ENCODE assay signal across 9 cellular contexts in the genomic region with DNA sequence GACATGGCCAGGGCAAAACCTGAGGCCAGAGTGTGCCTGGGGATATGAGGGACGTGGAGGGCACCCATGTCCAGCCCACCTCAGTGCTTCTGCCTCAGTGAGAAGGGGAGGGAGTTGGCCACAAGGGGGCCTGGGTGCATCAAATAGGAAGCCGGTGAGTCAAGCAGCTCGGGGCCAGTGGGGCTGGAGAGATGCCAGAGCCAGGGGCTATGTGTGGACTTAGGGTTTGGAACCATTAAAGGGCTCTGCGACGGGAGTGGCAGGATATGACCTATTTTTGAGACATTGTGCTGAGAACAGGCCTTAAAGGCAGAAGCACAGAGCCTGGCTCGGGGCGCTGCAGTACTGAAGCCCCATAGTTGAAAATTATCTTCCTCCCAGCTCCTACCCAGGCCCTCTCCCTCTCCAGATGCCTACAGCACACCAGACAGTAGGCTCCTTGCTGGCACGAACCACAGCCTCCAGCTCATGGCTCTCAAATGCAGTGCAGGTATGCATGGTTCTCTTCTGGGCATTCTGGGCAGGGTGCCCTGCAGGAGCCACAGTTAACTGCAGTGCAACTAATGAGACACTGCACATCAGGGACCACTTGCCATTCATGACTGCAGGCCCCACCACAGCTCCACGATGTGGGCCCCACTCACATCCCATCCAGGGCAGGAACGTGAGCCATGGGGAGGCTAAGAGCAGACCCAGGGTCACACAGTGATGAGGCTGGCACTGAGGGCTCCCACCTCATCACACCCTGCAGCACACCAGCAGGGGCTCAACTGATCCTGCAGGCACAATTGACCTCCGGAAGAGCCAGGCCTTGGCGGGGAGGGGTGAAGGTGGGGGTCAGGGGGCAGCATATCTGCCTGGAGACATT. TPM values are rescaled to one million over a fixed set of nuclear protein-coding genes. Genes with fewer than 3 reads are reported as not detected.
DNase-seq lines count a peak whose midpoint lies in the region; ATAC-seq, FAIRE-seq and TF ChIP-seq lines count a peak whose summit lies in the region.
"Had no signal": no experiment of that assay in that cellular context is flagged by ENCODE, and none has a peak within 500 bp of the region (broad histone marks: within the 10 kb centered on the region; RNA-seq: fewer than 3 reads in every experiment).

No MANE protein-coding gene starts in this region.

- intact Hi-C loops in activated CD4-positive, alpha-beta T cell treated with anti-CD3 and anti-CD28 coated beads for 36 hours (cut with DNase I, micrococcal nuclease) = no loop called here
- intact Hi-C loops in endothelial cell of umbilical vein (cut with micrococcal nuclease) (loop anchor here (1.0 to 5.0 kb wide), 6 partner anchors 50 to 420 kb away; a partner anchor contains a TSS), mucosa of descending colon (cut with DNase I, micrococcal nuclease) (no loop called here)

- dilution Hi-C loops in endothelial cell of umbilical vein (cut with MboI; ENCODE audit: extremely low pct_ligation_motif_present, low sequenced_read_pairs) = no loop called here

- H3K4me1 Mint-ChIP-seq in activated CD4-positive, alpha-beta T cell treated with anti-CD3 and anti-CD28 coated beads for 36 hours = peaks cover 8% of the 10 kb centered on the region

- peak; percentile 95 for FAIRE-seq in endothelial cell of umbilical vein (lab: Jason Lieb, UNC)
- FAIRE-seq: GM18507 had no signal

- no peaks in the 10 kb centered on the region for H3K79me2 ChIP-seq in endothelial cell of umbilical vein (ENCODE audit: control insufficient read depth, insufficient read depth, low read length)

- POLR2A ChIA-PET in activated CD4-positive, alpha-beta T cell treated with anti-CD3 and anti-CD28 coated beads for 36 hours (lab: Charles Lee) = no interaction called here
- POLR2A ChIA-PET in endothelial cell of umbilical vein (lab: Charles Lee) = no interaction called here

- H4K20me1 ChIP-seq in endothelial cell of umbilical vein (replicated peaks; ENCODE audit: control insufficient read depth, extremely low read depth, insufficient read depth, low read length) = no peaks in the 10 kb centered on the region

- H3K9me3 ChIP-seq in endothelial cell of umbilical vein (replicated peaks; ENCODE audit: control insufficient read depth, insufficient read depth, low read length) (no peaks in the 10 kb centered on the region), mucosa of descending colon (no peaks in the 10 kb centered on the region), tibial nerve (no peaks in the 10 kb centered on the region)

- H3K27me3 Mint-ChIP-seq in activated CD4-positive, alpha-beta T cell treated with anti-CD3 and anti-CD28 coated beads for 36 hours = no peaks in the 10 kb centered on the region

- H3K4me3 Mint-ChIP-seq in activated CD4-positive, alpha-beta T cell treated with anti-CD3 and anti-CD28 coated beads for 36 hours = no peak overlapping the region

- H3K4me3 ChIP-seq in endothelial cell of umbilical vein (replicated peaks in 1 of 3; ENCODE audit: insufficient read depth in 1 of 3, low read depth in 1 of 3, low read length in 3 of 3) = no peak overlapping the region
- no peak overlapping the region for H3K4me3 ChIP-seq in mucosa of descending colon
- H3K4me3 ChIP-seq in tibial nerve = no peak overlapping the region

- peak; percentile 67 for DNase-seq in activated CD4-positive, alpha-beta T cell treated with anti-CD3 and anti-CD28 coated beads for 36 hours
- DNase-seq in activated CD4-positive, alpha-beta T cell treated with anti-CD3 and anti-CD28 coated beads for 1 hour = no peak
- DNase-seq in NCI-H1105 (lab: John Stamatoyannopoulos, UW) (peak; percentile 43), endothelial cell of umbilical vein (ENCODE audit: low read depth, low spot score) (peak; percentile 87), mucosa of descending colon (peak; percentile 72 to 80 (median 78)), tibial nerve (ENCODE audit: low spot score in 2 of 2) (peak; percentile 58 to 81)
- peak; percentile 57 for DNase-seq in activated CD4-positive, alpha-beta T cell treated with anti-CD3 and anti-CD28 coated beads for 48 hours

- peak; percentile 54 for TF ChIP-seq POLR2A in endothelial cell of umbilical vein (IDR thresholded peaks at IDR 0.05; ENCODE audit: low read depth, low read length)
- TF ChIP-seq POLR2A in tibial nerve (IDR thresholded peaks at IDR 0.05) = no peak

- peak overlapping the region; percentile 43 for H3K4me2 ChIP-seq in endothelial cell of umbilical vein (ENCODE audit: insufficient read depth, low read length)

- 33 to 38% methylated on average over 11 of the region's 12 CpGs for WGBS in tibial nerve, 2 donors

- H3K36me3 ChIP-seq in endothelial cell of umbilical vein (ENCODE audit: control insufficient read depth in 2 of 2, extremely low read depth in 1 of 2, insufficient read depth in 2 of 2, low read length in 2 of 2) = peaks cover 0 to 8% of the 10 kb centered on the region in 2 experiments
- no peaks in the 10 kb centered on the region for H3K36me3 ChIP-seq in mucosa of descending colon (ENCODE audit: low read depth)
- peaks cover 0 to 51% (median 5%) of the 10 kb centered on the region in 3 donors for H3K36me3 ChIP-seq in tibial nerve

- no peak for ATAC-seq in activated CD4-positive, alpha-beta T cell treated with anti-CD3 and anti-CD28 coated beads for 36 hours
- ATAC-seq in mucosa of descending colon (peak; percentile 23), HG02973 (IDR thresholded peaks at IDR 0.05; ENCODE audit: unreplicated experiment) (no peak)

- no peaks in the 10 kb centered on the region for H3K9me3 Mint-ChIP-seq in activated CD4-positive, alpha-beta T cell treated with anti-CD3 and anti-CD28 coated beads for 36 hours (ENCODE audit: low read depth)

- H2AFZ ChIP-seq in endothelial cell of umbilical vein (ENCODE audit: low read depth, low read length) = no peak overlapping the region

- H3K27me3 ChIP-seq in endothelial cell of umbilical vein (ENCODE audit: control insufficient read depth in 2 of 2, insufficient read depth in 2 of 2, low read length in 2 of 2) (no peaks in the 10 kb centered on the region), tibial nerve (no peaks in the 10 kb centered on the region)

- H3K9ac ChIP-seq in endothelial cell of umbilical vein (replicated peaks; ENCODE audit: extremely low read depth, insufficient read depth, low read length) = no peak overlapping the region

- H3K36me3 Mint-ChIP-seq in activated CD4-positive, alpha-beta T cell treated with anti-CD3 and anti-CD28 coated beads for 36 hours (ENCODE audit: low read depth) = peaks cover 31% of the 10 kb centered on the region

- BruUV-seq in endothelial cell of umbilical vein (replicated peaks; lab: Mats Ljungman, UMichigan) = no TSS peak

- H3K27ac Mint-ChIP-seq in activated CD4-positive, alpha-beta T cell treated with anti-CD3 and anti-CD28 coated beads for 36 hours = no peak overlapping the region

- H3K27ac ChIP-seq in endothelial cell of umbilical vein (ENCODE audit: insufficient read depth, low read depth, low read length) (peak overlapping the region; percentile 95), tibial nerve (peak overlapping the region in 3 of 4 donors; percentile 47 to 83 (median 75))

- peaks cover 27% of the 10 kb centered on the region for H3K4me1 ChIP-seq in endothelial cell of umbilical vein (ENCODE audit: control insufficient read depth, extremely low read depth, insufficient read depth, low read length)
- H3K4me1 ChIP-seq in mucosa of descending colon (ENCODE audit: low read depth) = peaks cover 33% of the 10 kb centered on the region
- peaks cover 0 to 28% (median 9%) of the 10 kb centered on the region in 4 donors for H3K4me1 ChIP-seq in tibial nerve

- H3K9me1 ChIP-seq in endothelial cell of umbilical vein (replicated peaks; ENCODE audit: control insufficient read depth, extremely low read depth, insufficient read depth, low read length) = no peaks in the 10 kb centered on the region

- CTCF ChIA-PET in activated CD4-positive, alpha-beta T cell treated with anti-CD3 and anti-CD28 coated beads for 36 hours (lab: Charles Lee) = interaction anchor here (1.5 kb wide), 1 partner anchor 8 kb away, joined by 8 read pairs; no protein-coding TSS in a partner anchor
- CTCF ChIA-PET in endothelial cell of umbilical vein (lab: Charles Lee) = interaction anchor here (0.6 to 2.6 kb wide), 27 partner anchors 7 to 493 kb away, joined by 3 to 60 read pairs (median 4); a partner anchor contains a TSS

- TF ChIP-seq CTCF in endothelial cell of umbilical vein (IDR thresholded peaks at IDR 0.05; ENCODE audit: extremely low read depth in 1 of 2, insufficient read depth in 1 of 2, low read depth in 1 of 2, low read length in 2 of 2) (peak; percentile 84 to 91), mucosa of descending colon (IDR thresholded peaks at IDR 0.05) (no peak), tibial nerve (IDR thresholded peaks at IDR 0.05) (peak; percentile 38 to 66 (median 51))

- peak in 1 of 2 donors; percentile 28 for TF ChIP-seq EP300 in tibial nerve (IDR thresholded peaks at IDR 0.05)

RNA-seq across cellular contexts. Expression of a gene that starts 7.2 kb away (rescaled TPM):
- not detected for total RNA-seq in activated CD4-positive, alpha-beta T cell treated with anti-CD3 and anti-CD28 coated beads for 36 hours
- not detected in 2 replicates for total RNA-seq in endothelial cell of umbilical vein
- 0.11 and 0.19 TPM in 2 replicates for polyA plus RNA-seq in endothelial cell of umbilical vein
- 0.14 TPM in 1 of 2 replicates, not detected in the other for polyA plus RNA-seq in endothelial cell of umbilical vein (2011; cell fraction: cytosol; rRNA removed)
- polyA plus RNA-seq in endothelial cell of umbilical vein (2011; cell fraction: nucleus; rRNA removed) = 0.36 TPM in 1 of 2 replicates, not detected in the other
- not detected in 2 replicates for polyA plus RNA-seq in endothelial cell of umbilical vein (2012)
- polyA minus RNA-seq in endothelial cell of umbilical vein = not detected in 2 replicates
- not detected for polyA minus RNA-seq in endothelial cell of umbilical vein (2011; cell fraction: cytosol; rRNA and poly(A)+ RNA removed)
- 0.58 TPM in 1 of 2 replicates, not detected in the other for polyA minus RNA-seq in endothelial cell of umbilical vein (2011; cell fraction: nucleus; rRNA and poly(A)+ RNA removed)
- total RNA-seq in mucosa of descending colon = 1 to 10 TPM in 1 of 3 donors, under 1 TPM in 2; 0.84 to 1.4 (median 0.96) TPM
- total RNA-seq in tibial nerve = under 1 TPM in 1 of 4 donors, not detected in 3; 0.98 TPM

RNA-seq across cellular contexts. Expression of a gene that starts 9.7 kb away (rescaled TPM):
- 10 to 100 TPM; 27.0 to 29.9 TPM for total RNA-seq in activated CD4-positive, alpha-beta T cell treated with anti-CD3 and anti-CD28 coated beads for 36 hours
- total RNA-seq in endothelial cell of umbilical vein (14.6 and 20.0 TPM in 2 replicates), mucosa of descending colon (10 to 100 TPM; 27.0 to 33.7 (median 28.1) TPM), tibial nerve (100 to 1,000 TPM in 1 of 4 donors, 10 to 100 TPM in 3; 31.0 to 104 (median 89.5) TPM)
- polyA plus RNA-seq in endothelial cell of umbilical vein = 10.5 and 12.4 TPM in 2 replicates
- 6.0 and 8.2 TPM in 2 replicates for polyA plus RNA-seq in endothelial cell of umbilical vein (2011; cell fraction: cytosol; rRNA removed)
- 36.2 and 40.5 TPM in 2 replicates for polyA plus RNA-seq in endothelial cell of umbilical vein (2011; cell fraction: nucleus; rRNA removed)
- 12.3 and 14.3 TPM in 2 replicates for polyA plus RNA-seq in endothelial cell of umbilical vein (2012)
- polyA minus RNA-seq in endothelial cell of umbilical vein = 9.3 and 16.5 TPM in 2 replicates
- polyA minus RNA-seq in endothelial cell of umbilical vein (2011; cell fraction: cytosol; rRNA and poly(A)+ RNA removed) = 7.8 TPM
- 11.4 and 18.4 TPM in 2 replicates for polyA minus RNA-seq in endothelial cell of umbilical vein (2011; cell fraction: nucleus; rRNA and poly(A)+ RNA removed)

RNA-seq across cellular contexts. Expression of a gene that starts 28.1 kb away (rescaled TPM):
- total RNA-seq in activated CD4-positive, alpha-beta T cell treated with anti-CD3 and anti-CD28 coated beads for 36 hours = 100 to 1,000 TPM; 106 to 117 TPM
- total RNA-seq in endothelial cell of umbilical vein = 92.1 and 94.0 TPM in 2 replicates
- polyA plus RNA-seq in endothelial cell of umbilical vein = 123 and 127 TPM in 2 replicates
- polyA plus RNA-seq in endothelial cell of umbilical vein (2011; cell fraction: cytosol; rRNA removed) = 105 and 113 TPM in 2 replicates
- polyA plus RNA-seq in endothelial cell of umbilical vein (2011; cell fraction: nucleus; rRNA removed) = 82.6 and 86.3 TPM in 2 replicates
- polyA plus RNA-seq in endothelial cell of umbilical vein (2012) = 74.8 and 76.6 TPM in 2 replicates
- 90.7 and 99.1 TPM in 2 replicates for polyA minus RNA-seq in endothelial cell of umbilical vein
- 28.6 TPM for polyA minus RNA-seq in endothelial cell of umbilical vein (2011; cell fraction: cytosol; rRNA and poly(A)+ RNA removed)
- 31.1 and 43.7 TPM in 2 replicates for polyA minus RNA-seq in endothelial cell of umbilical vein (2011; cell fraction: nucleus; rRNA and poly(A)+ RNA removed)
- total RNA-seq in mucosa of descending colon = 10 to 100 TPM; 84.2 to 91.2 (median 89.8) TPM
- 100 to 1,000 TPM; 113 to 139 (median 126) TPM for total RNA-seq in tibial nerve

RNA-seq across cellular contexts. Expression of a gene that starts 31.5 kb away (rescaled TPM):
- 10 to 100 TPM; 18.2 to 18.3 TPM for total RNA-seq in activated CD4-positive, alpha-beta T cell treated with anti-CD3 and anti-CD28 coated beads for 36 hours
- total RNA-seq in endothelial cell of umbilical vein (47.7 and 48.0 TPM in 2 replicates), mucosa of descending colon (100 to 1,000 TPM in 1 of 3 donors, 10 to 100 TPM in 2; 14.1 to 130 (median 42.2) TPM), tibial nerve (100 to 1,000 TPM; 142 to 440 (median 264) TPM)
- polyA plus RNA-seq in endothelial cell of umbilical vein = 20.6 and 23.2 TPM in 2 replicates
- 20.3 and 22.0 TPM in 2 replicates for polyA plus RNA-seq in endothelial cell of umbilical vein (2011; cell fraction: cytosol; rRNA removed)
- polyA plus RNA-seq in endothelial cell of umbilical vein (2011; cell fraction: nucleus; rRNA removed) = 50.0 and 55.5 TPM in 2 replicates
- polyA plus RNA-seq in endothelial cell of umbilical vein (2012) = 59.1 and 107 TPM in 2 replicates
- 15.0 and 22.1 TPM in 2 replicates for polyA minus RNA-seq in endothelial cell of umbilical vein
- not detected for polyA minus RNA-seq in endothelial cell of umbilical vein (2011; cell fraction: cytosol; rRNA and poly(A)+ RNA removed)
- 9.6 and 14.7 TPM in 2 replicates for polyA minus RNA-seq in endothelial cell of umbilical vein (2011; cell fraction: nucleus; rRNA and poly(A)+ RNA removed)

RNA-seq across cellular contexts. Expression of a gene that starts 50.8 kb away (rescaled TPM):
- total RNA-seq in activated CD4-positive, alpha-beta T cell treated with anti-CD3 and anti-CD28 coated beads for 36 hours = 100 to 1,000 TPM; 250 to 347 TPM
- 96.5 and 106 TPM in 2 replicates for total RNA-seq in endothelial cell of umbilical vein
- 122 and 137 TPM in 2 replicates for polyA plus RNA-seq in endothelial cell of umbilical vein
- polyA plus RNA-seq in endothelial cell of umbilical vein (2011; cell fraction: cytosol; rRNA removed) = 132 and 139 TPM in 2 replicates
- 102 and 114 TPM in 2 replicates for polyA plus RNA-seq in endothelial cell of umbilical vein (2011; cell fraction: nucleus; rRNA removed)
- polyA plus RNA-seq in endothelial cell of umbilical vein (2012) = 91.2 and 106 TPM in 2 replicates
- 60.7 and 69.0 TPM in 2 replicates for polyA minus RNA-seq in endothelial cell of umbilical vein
- 89.7 TPM for polyA minus RNA-seq in endothelial cell of umbilical vein (2011; cell fraction: cytosol; rRNA and poly(A)+ RNA removed)
- polyA minus RNA-seq in endothelial cell of umbilical vein (2011; cell fraction: nucleus; rRNA and poly(A)+ RNA removed) = 27.3 and 32.8 TPM in 2 replicates
- 10 to 100 TPM; 51.5 to 57.0 (median 52.0) TPM for total RNA-seq in mucosa of descending colon
- total RNA-seq in tibial nerve = 10 to 100 TPM; 33.9 to 87.9 (median 71.0) TPM
